15 cellular contexts compared by ENCODE assay signal in genomic region chr10:93030409-93030808, GRCh38. TPM values are rescaled to one million over a fixed set of nuclear protein-coding genes. Genes with fewer than 3 reads are reported as not detected.
DNase-seq lines count a peak whose midpoint lies in the region; ATAC-seq, FAIRE-seq and TF ChIP-seq lines count a peak whose summit lies in the region.
"Had no signal": no experiment of that assay in that cellular context is flagged by ENCODE, and none has a peak within 500 bp of the region (broad histone marks: within the 10 kb centered on the region; RNA-seq: fewer than 3 reads in every experiment).

No MANE protein-coding gene starts in this region.

- H3K4me2 ChIP-seq in GM23248 (ENCODE audit: unreplicated experiment), result peak overlapping the region; percentile 72

- no peaks in the 10 kb centered on the region for H4K20me1 ChIP-seq in GM23248 (ENCODE audit: insufficient read depth)

- no peaks in the 10 kb centered on the region for H3K79me2 ChIP-seq in GM23248 (ENCODE audit: insufficient read depth)
- H3K79me2 ChIP-seq: parathyroid adenoma had no signal

- H2AFZ ChIP-seq in GM23248, result peak overlapping the region; percentile 53
- H2AFZ ChIP-seq: parathyroid adenoma had no signal

- FAIRE-seq in GM12892 (lab: Jason Lieb, UNC), result no peak
- FAIRE-seq: kidney had no signal

- H3K4me3 ChIP-seq in GM23248, result peak overlapping the region; percentile 8; the same call in 1 of the 2 replicates
- no peak overlapping the region for H3K4me3 ChIP-seq in RWPE2 (ENCODE audit: severe bottlenecking)
- no peak overlapping the region for H3K4me3 ChIP-seq in fibroblast of mammary gland (ENCODE audit: control insufficient read depth, low read depth, low read length)
- H3K4me3 ChIP-seq in skeletal muscle cell (ENCODE audit: low read depth, low read length), result no peak overlapping the region

- H3K36me3 ChIP-seq in GM23248 (ENCODE audit: low read depth) (no peaks in the 10 kb centered on the region), RWPE2 (ENCODE audit: low read depth) (no peaks in the 10 kb centered on the region)

- TF ChIP-seq CTCF in RWPE2 (IDR thresholded peaks at IDR 0.05; ENCODE audit: poor library complexity, severe bottlenecking) (no peak), fibroblast of mammary gland (conservative IDR thresholded peaks at IDR 0.05; ENCODE audit: control insufficient read depth, insufficient read depth, low read depth, low read length) (no peak)

- H3K27me3 ChIP-seq in GM23248 (replicated peaks; ENCODE audit: insufficient read depth) (no peaks in the 10 kb centered on the region), RWPE2 (ENCODE audit: insufficient read depth, poor library complexity, severe bottlenecking) (no peaks in the 10 kb centered on the region)

- peaks cover 28% of the 10 kb centered on the region for H3K4me1 ChIP-seq in GM23248 (ENCODE audit: insufficient read depth)
- H3K4me1 ChIP-seq in RWPE2 (ENCODE audit: insufficient read depth, poor library complexity, severe bottlenecking), result peaks cover 16% of the 10 kb centered on the region
- H3K4me1 ChIP-seq: parathyroid adenoma had no signal

- H3K9me2 ChIP-seq in GM23248 (ENCODE audit: insufficient read depth), result no peaks in the 10 kb centered on the region

- peak; percentile 89 for DNase-seq in GM23248
- no peak for DNase-seq in RWPE2 (ENCODE audit: low spot score)
- peak; percentile 69 for DNase-seq in fibroblast of mammary gland (ENCODE audit: low read depth)
- peak; percentile 24 for DNase-seq in skeletal muscle cell (ENCODE audit: low read depth)
- DNase-seq in GM12892 (ENCODE audit: insufficient read length), result no peak
- DNase-seq in NCI-H2081 (lab: John Stamatoyannopoulos, UW), result no peak
- DNase-seq in NCI-H526 (lab: John Stamatoyannopoulos, UW), result no peak
- DNase-seq in NCI-H2029 (lab: John Stamatoyannopoulos, UW), result no peak
- DNase-seq: activated CD4-positive, CD25-positive, alpha-beta regulatory T cell; activated effector memory CD4-positive, alpha-beta T cell treated with anti-CD3 and anti-CD28 coated beads, Interleukin-2, amount 50 U/mL, for 16 hours; DMS79; kidney; NCI-H187 treated with DMSO at 0.1 percent for 48 hours had no signal

- in situ Hi-C loops in GM23248 (cut with MboI), result no loop called here

- peak; percentile 93 for ATAC-seq in RWPE2 (ENCODE audit: low read depth)

- H3K27ac ChIP-seq in GM23248, result peak overlapping the region; percentile 45
- no peak overlapping the region for H3K27ac ChIP-seq in RWPE2 (ENCODE audit: poor library complexity, severe bottlenecking)
- H3K27ac ChIP-seq: parathyroid adenoma had no signal

- no peak for TF ChIP-seq POLR2A in GM12892 (IDR thresholded peaks at IDR 0.05; ENCODE audit: low read depth, low read length)

- no peak overlapping the region for H3K9ac ChIP-seq in GM23248
- H3K9ac ChIP-seq: parathyroid adenoma had no signal

- no peaks in the 10 kb centered on the region for H3K9me3 ChIP-seq in GM23248 (ENCODE audit: low read depth)
- H3K9me3 ChIP-seq in RWPE2 (ENCODE audit: severe bottlenecking), result no peaks in the 10 kb centered on the region

- H3F3A ChIP-seq in GM23248 (ENCODE audit: insufficient read depth), result peaks cover 17% of the 10 kb centered on the region

RNA-seq across cellular contexts. Expression of gene CYP26C1, which starts 30.2 kb away (rescaled TPM):
- not detected in 2 replicates for total RNA-seq in GM23248 (2014; rRNA removed; shearing (Covaris generic))
- not detected in 2 replicates for polyA plus RNA-seq in GM23248 (2016; fragmentation: Nextera tagmentation; extraction: Ambion mirVana)
- not detected for polyA plus RNA-seq in GM12892 (2012; ENCODE audit: missing spikeins)

RNA-seq across cellular contexts. Expression of gene CYP26A1, which starts 43.3 kb away (rescaled TPM):
- not detected in 2 replicates for total RNA-seq in GM23248 (2014; rRNA removed; shearing (Covaris generic))
- not detected in 2 replicates for polyA plus RNA-seq in GM23248 (2016; fragmentation: Nextera tagmentation; extraction: Ambion mirVana)
- not detected for polyA plus RNA-seq in GM12892 (2012; ENCODE audit: missing spikeins)
- total RNA-seq: ureter had no signal

Comparison
In these comparisons a context has a peak if more than half of its experiments do, and no peak if none do; other contexts are left out.
1. DNase-seq: peak in GM23248 (single experiment), fibroblast of mammary gland (single experiment) and skeletal muscle cell (single experiment); none in RWPE2 (single experiment), GM12892 (single experiment), NCI-H2081 (0 of 2), NCI-H526 (0 of 2) and NCI-H2029 (single experiment).